ENCODE assay signal across 8 cellular contexts in genomic region chr7:139341776-139342244, GRCh38. TPM values are rescaled to one million over a fixed set of nuclear protein-coding genes. Genes with fewer than 3 reads are reported as not detected.
A peak's percentile ranks its signal among the peaks of the same experiment; 100 is the strongest.
DNase-seq lines count a peak whose midpoint lies in the region; ATAC-seq and TF ChIP-seq lines count a peak whose summit lies in the region.

No MANE protein-coding gene starts in this region.

- TF ChIP-seq CTCF in VCaP (conservative IDR thresholded peaks at IDR 0.05): no peak
- TF ChIP-seq CTCF in glutamatergic neuron (IDR thresholded peaks at IDR 0.05; ENCODE audit: partially characterized antibody, unreplicated experiment): no peak

- H3K9ac ChIP-seq in skeletal muscle tissue (ENCODE audit: low read depth in 1 of 3, low read length in 3 of 3): peak overlapping the region; percentile 98 to 100 (median 100)

- peak overlapping the region; percentile 98 for H3K27ac Mint-ChIP-seq in activated CD4-positive, alpha-beta T cell treated with anti-CD3 and anti-CD28 coated beads, Interleukin-2, amount 10 ng/mL, durations not matched to agents 7 days and 5 days
- peak overlapping the region; percentile 100 for H3K27ac Mint-ChIP-seq in glutamatergic neuron (ENCODE audit: unreplicated experiment)

- peak overlapping the region; percentile 95 to 100 (median 98) for H3K4me3 ChIP-seq in skeletal muscle tissue (ENCODE audit: low read length in 3 of 3)

- H3K27ac ChIP-seq in VCaP (peak overlapping the region; percentile 100), skeletal muscle tissue (ENCODE audit: low read depth, low read length) (peak overlapping the region; percentile 100)

- no peaks in the 10 kb centered on the region for H3K27me3 ChIP-seq in skeletal muscle tissue (ENCODE audit: control insufficient read depth in 3 of 3, insufficient read depth in 3 of 3, low read length in 3 of 3)

- peaks cover 8 to 10% (median 10%) of the 10 kb centered on the region in 3 donors for H3K36me3 ChIP-seq in skeletal muscle tissue (ENCODE audit: control insufficient read depth in 3 of 3, insufficient read depth in 3 of 3, low read length in 3 of 3)

- peaks cover 4% of the 10 kb centered on the region for H3K9me3 Mint-ChIP-seq in activated CD4-positive, alpha-beta T cell treated with anti-CD3 and anti-CD28 coated beads, Interleukin-2, amount 10 ng/mL, durations not matched to agents 7 days and 5 days
- H3K9me3 Mint-ChIP-seq in glutamatergic neuron (ENCODE audit: unreplicated experiment): peaks cover 20% of the 10 kb centered on the region

- no peak for ATAC-seq in GM21381 (IDR thresholded peaks at IDR 0.05; ENCODE audit: unreplicated experiment)
- ATAC-seq in GM19467 (IDR thresholded peaks at IDR 0.05; ENCODE audit: unreplicated experiment): no peak

- peaks cover 0 to 2% (median 0%) of the 10 kb centered on the region in 3 donors for H3K9me3 ChIP-seq in skeletal muscle tissue (ENCODE audit: control insufficient read depth in 3 of 3, low read length in 3 of 3)

- peaks cover 3% of the 10 kb centered on the region for H3K27me3 Mint-ChIP-seq in activated CD4-positive, alpha-beta T cell treated with anti-CD3 and anti-CD28 coated beads, Interleukin-2, amount 10 ng/mL, durations not matched to agents 7 days and 5 days
- H3K27me3 Mint-ChIP-seq in glutamatergic neuron (ENCODE audit: unreplicated experiment): peaks cover 13% of the 10 kb centered on the region

- CTCF ChIA-PET in activated CD4-positive, alpha-beta T cell treated with anti-CD3 and anti-CD28 coated beads, Interleukin-2, amount 10 ng/mL, durations not matched to agents 7 days and 5 days (lab: Charles Lee): interaction anchor here (0.6 kb wide), 1 partner anchor 84 kb away, joined by 3 read pairs; no protein-coding TSS in a partner anchor

- H3K4me1 ChIP-seq in skeletal muscle tissue (ENCODE audit: control insufficient read depth in 3 of 3, insufficient read depth in 3 of 3, low read length in 3 of 3): peaks cover 9 to 12% (median 11%) of the 10 kb centered on the region in 3 donors

- no peak for DNase-seq in activated CD4-positive, alpha-beta T cell treated with anti-CD3 and anti-CD28 coated beads, Interleukin-2, amount 10 ng/mL, durations not matched to agents 7 days and 5 days
- DNase-seq in activated CD4-positive, alpha-beta T cell treated with anti-CD3 and anti-CD28 coated beads, Interleukin-2, amount 50 U/mL, for 4 hours: no peak
- DNase-seq in glutamatergic neuron: no peak
- DNase-seq in NK-92 treated with Interleukin-12 subunit alpha and Interleukin-12 subunit beta, amount 100 ng/mL, for 24 hours (lab: John Stamatoyannopoulos, UW): no peak

- peak overlapping the region; percentile 94 for H3K4me3 Mint-ChIP-seq in activated CD4-positive, alpha-beta T cell treated with anti-CD3 and anti-CD28 coated beads, Interleukin-2, amount 10 ng/mL, durations not matched to agents 7 days and 5 days
- peak overlapping the region; percentile 96 for H3K4me3 Mint-ChIP-seq in glutamatergic neuron (ENCODE audit: unreplicated experiment)

- H3K4me1 Mint-ChIP-seq in activated CD4-positive, alpha-beta T cell treated with anti-CD3 and anti-CD28 coated beads, Interleukin-2, amount 10 ng/mL, durations not matched to agents 7 days and 5 days: peaks cover 32% of the 10 kb centered on the region
- peaks cover 4% of the 10 kb centered on the region for H3K4me1 Mint-ChIP-seq in glutamatergic neuron (ENCODE audit: low read depth, unreplicated experiment)

- H3K36me3 Mint-ChIP-seq in activated CD4-positive, alpha-beta T cell treated with anti-CD3 and anti-CD28 coated beads, Interleukin-2, amount 10 ng/mL, durations not matched to agents 7 days and 5 days (ENCODE audit: low read depth): peaks cover 24% of the 10 kb centered on the region
- H3K36me3 Mint-ChIP-seq in glutamatergic neuron (ENCODE audit: unreplicated experiment): peaks cover 9% of the 10 kb centered on the region

- POLR2A ChIA-PET in activated CD4-positive, alpha-beta T cell treated with anti-CD3 and anti-CD28 coated beads, Interleukin-2, amount 10 ng/mL, durations not matched to agents 7 days and 5 days (lab: Charles Lee): no interaction called here

RNA-seq across cellular contexts. Expression of gene FMC1, which starts 0.7 kb away (rescaled TPM):
- 1 to 10 TPM; 4.0 to 7.8 TPM for total RNA-seq in activated CD4-positive, alpha-beta T cell treated with anti-CD3 and anti-CD28 coated beads, Interleukin-2, amount 10 ng/mL, durations not matched to agents 7 days and 5 days
- total RNA-seq in glutamatergic neuron (ENCODE audit: unreplicated experiment) (40.1 TPM), skeletal muscle tissue (48.0 TPM)

RNA-seq across cellular contexts. Expression of gene LUC7L2, which starts 17.9 kb away (rescaled TPM):
- 100 to 1,000 TPM; 121 to 130 TPM for total RNA-seq in activated CD4-positive, alpha-beta T cell treated with anti-CD3 and anti-CD28 coated beads, Interleukin-2, amount 10 ng/mL, durations not matched to agents 7 days and 5 days
- total RNA-seq in glutamatergic neuron (ENCODE audit: unreplicated experiment) (83.4 TPM), skeletal muscle tissue (32.9 TPM)
